Comparison of ENCODE assay signal across 1 cellular context in the genomic region with DNA sequence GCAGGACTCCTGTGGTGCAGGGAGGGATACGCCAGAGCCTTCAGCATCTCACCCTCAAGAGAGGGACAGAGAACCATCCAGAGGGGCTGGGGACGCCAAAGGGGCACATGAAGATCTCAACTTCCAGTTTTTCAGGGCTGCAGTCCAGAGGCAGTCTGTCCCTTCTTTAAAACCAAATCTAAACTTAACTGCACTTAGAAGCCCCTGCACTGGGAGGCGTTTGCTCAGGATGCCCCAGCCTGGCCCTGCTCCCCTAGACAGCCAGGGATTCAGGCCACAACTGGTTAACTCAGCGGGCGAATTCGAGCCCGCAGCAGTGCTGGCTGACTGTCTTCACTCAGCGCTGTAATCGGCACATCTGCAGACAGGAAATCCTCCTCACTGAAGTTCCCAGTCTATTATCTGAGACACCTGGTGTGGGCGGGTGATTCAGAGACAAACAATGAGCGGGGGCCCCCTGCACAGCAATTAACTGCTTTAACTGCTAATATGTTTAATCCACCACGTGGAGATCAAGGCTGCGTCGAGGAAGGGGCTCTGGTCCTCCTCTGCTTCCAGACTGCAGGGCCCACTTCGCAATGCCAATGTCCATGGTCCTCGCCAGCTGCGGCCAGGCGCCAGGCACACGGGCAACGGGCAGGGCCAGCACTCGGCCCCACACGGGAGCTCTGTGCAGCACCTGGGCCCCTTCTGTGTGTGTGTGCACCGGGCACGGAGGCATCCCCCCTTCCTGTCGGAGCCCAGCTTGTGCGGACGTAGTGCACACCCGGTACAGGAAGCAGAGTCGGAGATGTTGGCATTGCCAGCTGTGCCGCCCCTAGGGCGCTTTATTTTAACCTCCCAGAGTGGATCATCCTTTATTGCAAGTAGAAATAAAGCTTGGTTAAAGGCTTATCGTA.
TF ChIP-seq lines count a peak whose summit lies in the region.

No MANE protein-coding gene starts in this region.

TF ChIP-seq in K562, 482 proteins besides CTCF, POLR2A, EP300 and RAD21 (continued from another document):
- TF ChIP-seq, protein P1, sequence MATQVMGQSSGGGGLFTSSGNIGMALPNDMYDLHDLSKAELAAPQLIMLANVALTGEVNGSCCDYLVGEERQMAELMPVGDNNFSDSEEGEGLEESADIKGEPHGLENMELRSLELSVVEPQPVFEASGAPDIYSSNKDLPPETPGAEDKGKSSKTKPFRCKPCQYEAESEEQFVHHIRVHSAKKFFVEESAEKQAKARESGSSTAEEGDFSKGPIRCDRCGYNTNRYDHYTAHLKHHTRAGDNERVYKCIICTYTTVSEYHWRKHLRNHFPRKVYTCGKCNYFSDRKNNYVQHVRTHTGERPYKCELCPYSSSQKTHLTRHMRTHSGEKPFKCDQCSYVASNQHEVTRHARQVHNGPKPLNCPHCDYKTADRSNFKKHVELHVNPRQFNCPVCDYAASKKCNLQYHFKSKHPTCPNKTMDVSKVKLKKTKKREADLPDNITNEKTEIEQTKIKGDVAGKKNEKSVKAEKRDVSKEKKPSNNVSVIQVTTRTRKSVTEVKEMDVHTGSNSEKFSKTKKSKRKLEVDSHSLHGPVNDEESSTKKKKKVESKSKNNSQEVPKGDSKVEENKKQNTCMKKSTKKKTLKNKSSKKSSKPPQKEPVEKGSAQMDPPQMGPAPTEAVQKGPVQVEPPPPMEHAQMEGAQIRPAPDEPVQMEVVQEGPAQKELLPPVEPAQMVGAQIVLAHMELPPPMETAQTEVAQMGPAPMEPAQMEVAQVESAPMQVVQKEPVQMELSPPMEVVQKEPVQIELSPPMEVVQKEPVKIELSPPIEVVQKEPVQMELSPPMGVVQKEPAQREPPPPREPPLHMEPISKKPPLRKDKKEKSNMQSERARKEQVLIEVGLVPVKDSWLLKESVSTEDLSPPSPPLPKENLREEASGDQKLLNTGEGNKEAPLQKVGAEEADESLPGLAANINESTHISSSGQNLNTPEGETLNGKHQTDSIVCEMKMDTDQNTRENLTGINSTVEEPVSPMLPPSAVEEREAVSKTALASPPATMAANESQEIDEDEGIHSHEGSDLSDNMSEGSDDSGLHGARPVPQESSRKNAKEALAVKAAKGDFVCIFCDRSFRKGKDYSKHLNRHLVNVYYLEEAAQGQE (CRISPR knock-in tag; IDR thresholded peaks at IDR 0.05; ENCODE audit: low read depth) = peak; percentile 30
- TF ChIP-seq NFXL1 (CRISPR knock-in tag; IDR thresholded peaks at IDR 0.05) (peak; percentile 73; the same call in 1 of the 2 replicates), SIRT6 (IDR thresholded peaks at IDR 0.05; ENCODE audit: low read depth, low read length) (no peak), MBD2 (IDR thresholded peaks at IDR 0.05; ENCODE audit: borderline replicate concordance, low read depth) (no peak), ZNF239 (CRISPR knock-in tag; IDR thresholded peaks at IDR 0.05) (no peak; the same call in 1 of the 2 replicates), CBX5 (IDR thresholded peaks at IDR 0.05; ENCODE audit: borderline replicate concordance, low read depth) (no peak; the same call in 1 of the 2 replicates), HMGN3 (IDR thresholded peaks at IDR 0.05; ENCODE audit: borderline replicate concordance, extremely low read depth, insufficient read length, low read depth, low read length) (peak; percentile 96), ZSCAN29 (IDR thresholded peaks at IDR 0.05) (peak; percentile 14; the same call in 1 of the 2 replicates)
- TF ChIP-seq, protein P2, sequence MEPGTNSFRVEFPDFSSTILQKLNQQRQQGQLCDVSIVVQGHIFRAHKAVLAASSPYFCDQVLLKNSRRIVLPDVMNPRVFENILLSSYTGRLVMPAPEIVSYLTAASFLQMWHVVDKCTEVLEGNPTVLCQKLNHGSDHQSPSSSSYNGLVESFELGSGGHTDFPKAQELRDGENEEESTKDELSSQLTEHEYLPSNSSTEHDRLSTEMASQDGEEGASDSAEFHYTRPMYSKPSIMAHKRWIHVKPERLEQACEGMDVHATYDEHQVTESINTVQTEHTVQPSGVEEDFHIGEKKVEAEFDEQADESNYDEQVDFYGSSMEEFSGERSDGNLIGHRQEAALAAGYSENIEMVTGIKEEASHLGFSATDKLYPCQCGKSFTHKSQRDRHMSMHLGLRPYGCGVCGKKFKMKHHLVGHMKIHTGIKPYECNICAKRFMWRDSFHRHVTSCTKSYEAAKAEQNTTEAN (CRISPR knock-in tag; IDR thresholded peaks at IDR 0.05) = no peak
- TF ChIP-seq, protein P3, sequence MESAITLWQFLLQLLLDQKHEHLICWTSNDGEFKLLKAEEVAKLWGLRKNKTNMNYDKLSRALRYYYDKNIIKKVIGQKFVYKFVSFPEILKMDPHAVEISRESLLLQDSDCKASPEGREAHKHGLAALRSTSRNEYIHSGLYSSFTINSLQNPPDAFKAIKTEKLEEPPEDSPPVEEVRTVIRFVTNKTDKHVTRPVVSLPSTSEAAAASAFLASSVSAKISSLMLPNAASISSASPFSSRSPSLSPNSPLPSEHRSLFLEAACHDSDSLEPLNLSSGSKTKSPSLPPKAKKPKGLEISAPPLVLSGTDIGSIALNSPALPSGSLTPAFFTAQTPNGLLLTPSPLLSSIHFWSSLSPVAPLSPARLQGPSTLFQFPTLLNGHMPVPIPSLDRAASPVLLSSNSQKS (CRISPR knock-in tag; IDR thresholded peaks at IDR 0.05) = no peak; the same call in 1 of the 2 replicates
